8 cellular contexts compared by ENCODE assay signal in genomic region chr15:43589779-43590466, GRCh38. TPM values are rescaled to one million over a fixed set of nuclear protein-coding genes. Genes with fewer than 3 reads are reported as not detected.
DNase-seq lines count a peak whose midpoint lies in the region; ATAC-seq and TF ChIP-seq lines count a peak whose summit lies in the region.
"Not testable (repeated sequence)": the region's sequence is repeated elsewhere in the genome, so short reads cannot be mapped to it uniquely, and the experiment has no call there.

Gene PPIP5K1, minus strand, starts transcription at chr15:43590208. Its CDS starts 5,704 bp downstream, at chr15:43584504.

- not testable (repeated sequence) for H3K4me1 Mint-ChIP-seq in activated CD4-positive, alpha-beta memory T cell treated with anti-CD3 and anti-CD28 coated beads, Interleukin-2, amount 10 ng/mL, durations not matched to agents 7 days and 5 days; endothelial cell (ENCODE audit: unreplicated experiment); stimulated activated naive CD8-positive, alpha-beta T cell treated with anti-CD3 and anti-CD28 coated beads, Interleukin-15, amount 100 ng/mL, for 72 hours

- H3K4me3 ChIP-seq in DND-41 (ENCODE audit: low read depth in 1 of 2, low read length in 2 of 2); lower lobe of right lung: not testable (repeated sequence)

- TF ChIP-seq CTCF in DND-41 (IDR thresholded peaks at IDR 0.05; ENCODE audit: borderline replicate concordance, extremely low read depth, low read length, poor library complexity, severe bottlenecking); endothelial cell (IDR thresholded peaks at IDR 0.05; ENCODE audit: unreplicated experiment); lower lobe of right lung (IDR thresholded peaks at IDR 0.05): not testable (repeated sequence)

- not testable (repeated sequence) for DNase-seq in DND-41; activated CD4-positive, alpha-beta memory T cell treated with anti-CD3 and anti-CD28 coated beads, Interleukin-2, amount 10 ng/mL, durations not matched to agents 7 days and 5 days; endothelial cell (ENCODE audit: low spot score); lower lobe of right lung; stimulated activated naive CD8-positive, alpha-beta T cell treated with anti-CD3 and anti-CD28 coated beads, Interleukin-15, amount 100 ng/mL, for 72 hours

- H3K36me3 Mint-ChIP-seq in activated CD4-positive, alpha-beta memory T cell treated with anti-CD3 and anti-CD28 coated beads, Interleukin-2, amount 10 ng/mL, durations not matched to agents 7 days and 5 days (ENCODE audit: low read depth); endothelial cell (ENCODE audit: low read depth, unreplicated experiment): not testable (repeated sequence)

- H3K4me3 Mint-ChIP-seq in activated CD4-positive, alpha-beta memory T cell treated with anti-CD3 and anti-CD28 coated beads, Interleukin-2, amount 10 ng/mL, durations not matched to agents 7 days and 5 days; endothelial cell (ENCODE audit: unreplicated experiment); stimulated activated naive CD8-positive, alpha-beta T cell treated with anti-CD3 and anti-CD28 coated beads, Interleukin-15, amount 100 ng/mL, for 72 hours: not testable (repeated sequence)

- not testable (repeated sequence) for H3K27me3 ChIP-seq in DND-41 (ENCODE audit: insufficient read depth, low read length, poor library complexity); lower lobe of right lung (ENCODE audit: low read depth)

- not testable (repeated sequence) for H3K9ac ChIP-seq in DND-41 (ENCODE audit: low read depth, low read length)

- not testable (repeated sequence) for H3K27ac ChIP-seq in DND-41 (ENCODE audit: low read length); lower lobe of right lung

- intact Hi-C loops in lower lobe of right lung (cut with DNase I): not testable (repeated sequence)

- not testable (repeated sequence) for H2AFZ ChIP-seq in DND-41 (ENCODE audit: low read depth, low read length)

- not testable (repeated sequence) for H3K4me1 ChIP-seq in DND-41 (ENCODE audit: insufficient read depth, low read length); lower lobe of right lung

- not testable (repeated sequence) for H3K27ac Mint-ChIP-seq in activated CD4-positive, alpha-beta memory T cell treated with anti-CD3 and anti-CD28 coated beads, Interleukin-2, amount 10 ng/mL, durations not matched to agents 7 days and 5 days; endothelial cell (ENCODE audit: unreplicated experiment); stimulated activated naive CD8-positive, alpha-beta T cell treated with anti-CD3 and anti-CD28 coated beads, Interleukin-15, amount 100 ng/mL, for 72 hours

- POLR2A ChIA-PET in activated CD4-positive, alpha-beta memory T cell treated with anti-CD3 and anti-CD28 coated beads, Interleukin-2, amount 10 ng/mL, durations not matched to agents 7 days and 5 days (lab: Charles Lee): not testable (repeated sequence)

- not testable (repeated sequence) for H3K4me2 ChIP-seq in DND-41 (ENCODE audit: insufficient read depth, low read length)

- H3K9me3 Mint-ChIP-seq in activated CD4-positive, alpha-beta memory T cell treated with anti-CD3 and anti-CD28 coated beads, Interleukin-2, amount 10 ng/mL, durations not matched to agents 7 days and 5 days; endothelial cell (ENCODE audit: unreplicated experiment); stimulated activated naive CD8-positive, alpha-beta T cell treated with anti-CD3 and anti-CD28 coated beads, Interleukin-15, amount 100 ng/mL, for 72 hours: not testable (repeated sequence)

- CTCF ChIA-PET in activated CD4-positive, alpha-beta memory T cell treated with anti-CD3 and anti-CD28 coated beads, Interleukin-2, amount 10 ng/mL, durations not matched to agents 7 days and 5 days (lab: Charles Lee): not testable (repeated sequence)

- ATAC-seq in DND-41 (ENCODE audit: insufficient read depth, low read depth): peak; percentile 99
- ATAC-seq in GM19455 (IDR thresholded peaks at IDR 0.05; ENCODE audit: unreplicated experiment): peak; percentile 92
- ATAC-seq in HG02852 (IDR thresholded peaks at IDR 0.05; ENCODE audit: unreplicated experiment): peak; percentile 98
- ATAC-seq in HG03565 (IDR thresholded peaks at IDR 0.05; ENCODE audit: unreplicated experiment): peak; percentile 93
- ATAC-seq in lower lobe of right lung: peak; percentile 98 to 99
- ATAC-seq in stimulated activated naive CD8-positive, alpha-beta T cell treated with anti-CD3 and anti-CD28 coated beads, Interleukin-15, amount 100 ng/mL, for 72 hours: peak; percentile 98

- not testable (repeated sequence) for H4K20me1 ChIP-seq in DND-41 (ENCODE audit: insufficient read depth, low read length)

- H3K9me3 ChIP-seq in DND-41 (ENCODE audit: insufficient read depth, low read length, severe bottlenecking); lower lobe of right lung: not testable (repeated sequence)

- H3K27me3 Mint-ChIP-seq in activated CD4-positive, alpha-beta memory T cell treated with anti-CD3 and anti-CD28 coated beads, Interleukin-2, amount 10 ng/mL, durations not matched to agents 7 days and 5 days; endothelial cell (ENCODE audit: unreplicated experiment); stimulated activated naive CD8-positive, alpha-beta T cell treated with anti-CD3 and anti-CD28 coated beads, Interleukin-15, amount 100 ng/mL, for 72 hours: not testable (repeated sequence)

- not testable (repeated sequence) for H3K79me2 ChIP-seq in DND-41 (ENCODE audit: insufficient read depth, low read length)

- not testable (repeated sequence) for H3K36me3 ChIP-seq in DND-41 (ENCODE audit: insufficient read depth, low read length); lower lobe of right lung

RNA-seq across cellular contexts. Expression of gene PPIP5K1, which starts in this region (rescaled TPM):
- total RNA-seq in activated CD4-positive, alpha-beta memory T cell treated with anti-CD3 and anti-CD28 coated beads, Interleukin-2, amount 10 ng/mL, durations not matched to agents 7 days and 5 days: 10 to 100 TPM; 28.2 to 33.0 TPM
- total RNA-seq in endothelial cell (ENCODE audit: unreplicated experiment) (26.9 TPM), lower lobe of right lung (31.6 TPM)
